8 cellular contexts compared by ENCODE assay signal in the genomic region with DNA sequence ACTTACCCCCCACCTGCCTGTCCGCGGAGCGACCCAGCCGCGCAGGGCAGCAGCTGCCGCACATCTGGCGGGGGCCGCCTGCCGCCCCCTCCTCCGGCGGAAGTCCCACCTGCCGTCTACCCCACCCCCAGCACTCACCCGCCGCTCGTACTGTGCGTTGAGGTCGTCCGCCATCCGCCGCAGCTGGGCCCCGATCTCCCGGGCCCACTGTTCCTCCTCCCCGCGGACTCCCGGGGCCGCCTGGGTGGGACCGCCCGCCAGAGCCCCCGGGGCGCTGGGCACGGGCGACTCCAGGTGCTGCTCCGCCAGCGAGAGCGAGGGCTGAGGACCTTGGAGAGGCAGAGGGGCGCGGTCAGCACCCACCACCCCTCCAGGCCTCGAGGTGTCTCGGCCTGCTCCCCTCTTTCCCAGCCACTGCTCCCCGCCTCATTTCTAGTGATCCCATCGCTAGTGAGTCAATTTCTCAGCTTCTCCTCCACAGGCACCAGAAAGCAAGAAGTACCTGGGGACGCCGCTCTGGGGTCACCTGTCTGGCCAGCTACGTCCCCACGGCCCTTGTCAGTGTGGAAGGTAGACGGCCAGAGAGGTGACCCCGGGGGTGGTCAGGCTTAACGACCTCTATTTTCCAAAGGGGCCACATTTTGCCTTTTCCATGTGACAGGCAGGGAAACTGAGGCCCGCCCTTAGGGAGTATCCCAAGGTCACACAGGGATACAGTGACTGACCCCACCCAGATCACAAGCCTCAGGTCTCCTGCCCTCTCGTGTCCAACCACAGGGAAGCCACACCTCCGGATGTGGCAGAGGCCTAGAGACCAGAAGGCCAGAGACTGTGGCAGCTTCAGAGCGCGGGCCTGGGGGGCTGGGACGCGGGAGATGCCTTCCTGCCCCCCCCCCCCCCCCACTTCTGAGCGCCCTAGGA.
A peak's percentile ranks its signal among the peaks of the same experiment; 100 is the strongest.
DNase-seq lines count a peak whose midpoint lies in the region; TF ChIP-seq lines count a peak whose summit lies in the region.

No MANE protein-coding gene starts in this region.

- H4K20me1 ChIP-seq in SU-DHL-6 (ENCODE audit: low read depth, low read length): no peaks in the 10 kb centered on the region

- H3K9me2 ChIP-seq in SU-DHL-6 (replicated peaks; ENCODE audit: insufficient read depth, low read length): no peaks in the 10 kb centered on the region

- H3K4me2 ChIP-seq in SU-DHL-6 (ENCODE audit: low read depth, low read length, poor library complexity, severe bottlenecking): peak overlapping the region; percentile 68

- H2AFZ ChIP-seq in SU-DHL-6 (ENCODE audit: low read depth, low read length, severe bottlenecking): no peak overlapping the region

- DNase-seq in DMS79 (lab: John Stamatoyannopoulos, UW): peak; percentile 45
- peak; percentile 86 for DNase-seq in GM20000 (ENCODE audit: low spot score)
- peak; percentile 84 for DNase-seq in HuH-7 (ENCODE audit: low spot score)
- peak; percentile 82 for DNase-seq in cerebellar cortex (ENCODE audit: low spot score)
- peak; percentile 32 for DNase-seq in stimulated activated CD8-positive, alpha-beta memory T cell treated with anti-CD3 and anti-CD28 coated beads, Interleukin-12 subunit alpha, Interleukin-12 subunit beta, amount 100 ng/mL, for 4 hours (ENCODE audit: low read depth)
- no peak for DNase-seq in NCI-H1105 (lab: John Stamatoyannopoulos, UW)

- no peaks in the 10 kb centered on the region for H3K9me3 ChIP-seq in SU-DHL-6 (ENCODE audit: insufficient read depth, low read length)

- H3K27ac ChIP-seq in SU-DHL-6 (ENCODE audit: low read depth, low read length) (peak overlapping the region; percentile 45), layer of hippocampus (ENCODE audit: low read depth, low read length) (peak overlapping the region; percentile 92)

- TF ChIP-seq CTCF in GM20000 (IDR thresholded peaks at IDR 0.05; ENCODE audit: extremely low read depth, missing control alignments) (no peak), SU-DHL-6 (IDR thresholded peaks at IDR 0.05; ENCODE audit: insufficient read depth, low read length, poor library complexity, severe bottlenecking) (no peak)

- no peaks in the 10 kb centered on the region for H3K79me2 ChIP-seq in SU-DHL-6 (ENCODE audit: insufficient read depth, low read length)

- no peaks in the 10 kb centered on the region for H3K27me3 ChIP-seq in SU-DHL-6 (ENCODE audit: low read length)
- H3K27me3 ChIP-seq in layer of hippocampus (ENCODE audit: control insufficient read depth, insufficient read depth, low read length): no peaks in the 10 kb centered on the region

- H3K4me3 ChIP-seq in SU-DHL-6 (ENCODE audit: insufficient read depth, low read length, poor library complexity, severe bottlenecking): peak overlapping the region; percentile 45

- peak overlapping the region; percentile 53 for H3K9ac ChIP-seq in SU-DHL-6 (ENCODE audit: low read length)

- peaks cover 11% of the 10 kb centered on the region; the same call in 1 of the 2 replicates for H3F3A ChIP-seq in SU-DHL-6 (ENCODE audit: insufficient read depth)

- H3K36me3 ChIP-seq in SU-DHL-6 (ENCODE audit: low read length): no peaks in the 10 kb centered on the region
